Comparison of ENCODE assay signal across 12 cellular contexts in the genomic region with DNA sequence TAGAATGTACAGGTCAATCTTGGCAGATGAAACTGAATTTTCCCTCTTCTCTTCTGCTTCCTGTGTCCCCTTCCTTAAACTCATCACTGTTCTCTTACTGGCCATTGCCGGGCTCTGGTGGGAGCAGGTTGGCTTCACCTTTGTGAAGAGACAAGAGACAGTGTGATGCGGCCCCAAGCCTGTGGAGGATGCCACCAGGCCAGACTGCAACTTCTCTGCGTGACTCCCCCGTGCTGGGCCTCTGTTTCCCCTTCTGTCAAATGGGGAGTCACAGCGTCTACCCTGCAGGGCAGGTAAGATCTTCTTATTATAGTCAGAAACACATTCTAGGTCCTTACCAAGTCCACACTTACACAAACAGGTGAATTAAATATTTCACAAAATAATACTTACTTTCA. TPM values are rescaled to one million over a fixed set of nuclear protein-coding genes. Genes with fewer than 3 reads are reported as not detected.
A peak's percentile ranks its signal among the peaks of the same experiment; 100 is the strongest.
DNase-seq lines count a peak whose midpoint lies in the region; ATAC-seq, FAIRE-seq and TF ChIP-seq lines count a peak whose summit lies in the region.
"Had no signal": no experiment of that assay in that cellular context is flagged by ENCODE, and none has a peak within 500 bp of the region (broad histone marks: within the 10 kb centered on the region; RNA-seq: fewer than 3 reads in every experiment).

No MANE protein-coding gene starts in this region.

- TF ChIP-seq CTCF in WTC11 (IDR thresholded peaks at IDR 0.05) (no peak), kidney (IDR thresholded peaks at IDR 0.05; ENCODE audit: borderline replicate concordance, extremely low read depth, insufficient read depth) (no peak)

- peaks cover 53% of the 10 kb centered on the region for H3K4me1 Mint-ChIP-seq in activated naive CD4-positive, alpha-beta T cell treated with anti-CD3 and anti-CD28 coated beads for 36 hours (ENCODE audit: low read depth)
- H3K4me1 Mint-ChIP-seq in WTC11 = peaks cover 31% of the 10 kb centered on the region
- H3K4me1 Mint-ChIP-seq in stimulated activated effector memory CD8-positive, alpha-beta T cell treated with anti-CD3 and anti-CD28 coated beads, Interleukin-12 subunit alpha, Interleukin-12 subunit beta, amount 100 ng/mL, for 72 hours = peaks cover 44% of the 10 kb centered on the region

- peak overlapping the region in 1 of 2 donors; percentile 24 for H3K9ac ChIP-seq in kidney (ENCODE audit: low read length in 2 of 2)

- peaks cover 5 to 7% of the 10 kb centered on the region in 2 donors for H3K36me3 ChIP-seq in kidney (ENCODE audit: control insufficient read depth in 1 of 2, insufficient read depth in 2 of 2, low read length in 2 of 2)
- H3K36me3 ChIP-seq: uterus had no signal

- peaks cover 14% of the 10 kb centered on the region for H3K9me3 Mint-ChIP-seq in activated naive CD4-positive, alpha-beta T cell treated with anti-CD3 and anti-CD28 coated beads for 36 hours
- no peaks in the 10 kb centered on the region for H3K9me3 Mint-ChIP-seq in WTC11
- H3K9me3 Mint-ChIP-seq in stimulated activated effector memory CD8-positive, alpha-beta T cell treated with anti-CD3 and anti-CD28 coated beads, Interleukin-12 subunit alpha, Interleukin-12 subunit beta, amount 100 ng/mL, for 72 hours = no peaks in the 10 kb centered on the region

- peak overlapping the region; percentile 92 for H3K27ac Mint-ChIP-seq in activated naive CD4-positive, alpha-beta T cell treated with anti-CD3 and anti-CD28 coated beads for 36 hours
- peak overlapping the region; percentile 63 for H3K27ac Mint-ChIP-seq in WTC11
- no peak overlapping the region for H3K27ac Mint-ChIP-seq in stimulated activated effector memory CD8-positive, alpha-beta T cell treated with anti-CD3 and anti-CD28 coated beads, Interleukin-12 subunit alpha, Interleukin-12 subunit beta, amount 100 ng/mL, for 72 hours

- no peak for FAIRE-seq in kidney (lab: Jason Lieb, UNC)
- FAIRE-seq: GM12892, GM19239 had no signal

- H3K4me1 ChIP-seq in kidney (ENCODE audit: control insufficient read depth in 1 of 2, insufficient read depth in 1 of 2, low read depth in 1 of 2, low read length in 2 of 2) = peaks cover 10 to 26% of the 10 kb centered on the region in 2 donors

- POLR2A ChIA-PET in WTC11 (lab: Charles Lee) = no interaction called here

- H3K4me3 ChIP-seq in kidney (ENCODE audit: low read length in 2 of 2) = peak overlapping the region in 1 of 2 donors; percentile 30

- no peaks in the 10 kb centered on the region for H3K27me3 Mint-ChIP-seq in activated naive CD4-positive, alpha-beta T cell treated with anti-CD3 and anti-CD28 coated beads for 36 hours (ENCODE audit: low read depth)
- H3K27me3 Mint-ChIP-seq in WTC11 (ENCODE audit: low read depth) = no peaks in the 10 kb centered on the region

- DNase-seq in activated naive CD4-positive, alpha-beta T cell treated with anti-CD3 and anti-CD28 coated beads for 36 hours = no peak
- no peak for DNase-seq in activated naive CD4-positive, alpha-beta T cell (lab: John Stamatoyannopoulos, UW)
- DNase-seq in WTC11 (ENCODE audit: low spot score) (no peak), kidney (no peak), AG08395 (ENCODE audit: low spot score) (no peak), NCI-H1436 (lab: John Stamatoyannopoulos, UW) (no peak), DMS 273 (lab: John Stamatoyannopoulos, UW; ENCODE audit: unreplicated experiment) (no peak)
- no peak for DNase-seq in stimulated activated effector memory CD8-positive, alpha-beta T cell treated with anti-CD3 and anti-CD28 coated beads, Interleukin-12 subunit alpha, Interleukin-12 subunit beta, amount 100 ng/mL, for 72 hours (ENCODE audit: low spot score in 2 of 2)
- DNase-seq: activated CD8-positive, alpha-beta memory T cell treated with anti-CD3 and anti-CD28 coated beads for 24 hours; uterus had no signal

- H3K9me3 ChIP-seq in kidney (ENCODE audit: control insufficient read depth in 1 of 2, low read length in 2 of 2) = no peaks in the 10 kb centered on the region
- H3K9me3 ChIP-seq: uterus had no signal

- H3K36me3 Mint-ChIP-seq in activated naive CD4-positive, alpha-beta T cell treated with anti-CD3 and anti-CD28 coated beads for 36 hours (ENCODE audit: low read depth) = peaks cover 12% of the 10 kb centered on the region
- H3K36me3 Mint-ChIP-seq in WTC11 = peaks cover 14% of the 10 kb centered on the region
- H3K36me3 Mint-ChIP-seq in stimulated activated effector memory CD8-positive, alpha-beta T cell treated with anti-CD3 and anti-CD28 coated beads, Interleukin-12 subunit alpha, Interleukin-12 subunit beta, amount 100 ng/mL, for 72 hours = peaks cover 21% of the 10 kb centered on the region

- intact Hi-C loops in activated naive CD4-positive, alpha-beta T cell treated with anti-CD3 and anti-CD28 coated beads for 36 hours (cut with micrococcal nuclease) = loop anchor here (5.0 kb wide), 3 partner anchors 108 to 502 kb away; a partner anchor contains a TSS
- intact Hi-C loops in kidney (cut with DNase I) = no loop called here

- no peak for ATAC-seq in WTC11
- ATAC-seq in stimulated activated effector memory CD8-positive, alpha-beta T cell treated with anti-CD3 and anti-CD28 coated beads, Interleukin-12 subunit alpha, Interleukin-12 subunit beta, amount 100 ng/mL, for 72 hours = no peak

- peak overlapping the region; percentile 32 to 73 for H3K27ac ChIP-seq in kidney (ENCODE audit: low read depth in 2 of 2, low read length in 2 of 2)

- peak overlapping the region; percentile 31 for H3K4me3 Mint-ChIP-seq in activated naive CD4-positive, alpha-beta T cell treated with anti-CD3 and anti-CD28 coated beads for 36 hours
- H3K4me3 Mint-ChIP-seq in WTC11 = peak overlapping the region; percentile 56
- H3K4me3 Mint-ChIP-seq in stimulated activated effector memory CD8-positive, alpha-beta T cell treated with anti-CD3 and anti-CD28 coated beads, Interleukin-12 subunit alpha, Interleukin-12 subunit beta, amount 100 ng/mL, for 72 hours = peak overlapping the region; percentile 10

- CTCF ChIA-PET in activated naive CD4-positive, alpha-beta T cell treated with anti-CD3 and anti-CD28 coated beads for 36 hours (lab: Charles Lee) = interaction anchor here (1.4 kb wide), 1 partner anchor 110 kb away, joined by 5 read pairs; no protein-coding TSS in a partner anchor
- CTCF ChIA-PET in WTC11 (lab: Charles Lee) = interaction anchor here (2.4 to 3.3 kb wide), 2 partner anchors 54 to 110 kb away, joined by 11 to 14 read pairs; no protein-coding TSS in a partner anchor

TF ChIP-seq in WTC11, 78 proteins besides CTCF, POLR2A, EP300 and RAD21:
- TF ChIP-seq OVOL2 (CRISPR knock-in tag; IDR thresholded peaks at IDR 0.05; ENCODE audit: borderline replicate concordance) (no peak), TCF7 (CRISPR knock-in tag; IDR thresholded peaks at IDR 0.05; ENCODE audit: low read depth) (no peak)
- TF ChIP-seq, protein P1, sequence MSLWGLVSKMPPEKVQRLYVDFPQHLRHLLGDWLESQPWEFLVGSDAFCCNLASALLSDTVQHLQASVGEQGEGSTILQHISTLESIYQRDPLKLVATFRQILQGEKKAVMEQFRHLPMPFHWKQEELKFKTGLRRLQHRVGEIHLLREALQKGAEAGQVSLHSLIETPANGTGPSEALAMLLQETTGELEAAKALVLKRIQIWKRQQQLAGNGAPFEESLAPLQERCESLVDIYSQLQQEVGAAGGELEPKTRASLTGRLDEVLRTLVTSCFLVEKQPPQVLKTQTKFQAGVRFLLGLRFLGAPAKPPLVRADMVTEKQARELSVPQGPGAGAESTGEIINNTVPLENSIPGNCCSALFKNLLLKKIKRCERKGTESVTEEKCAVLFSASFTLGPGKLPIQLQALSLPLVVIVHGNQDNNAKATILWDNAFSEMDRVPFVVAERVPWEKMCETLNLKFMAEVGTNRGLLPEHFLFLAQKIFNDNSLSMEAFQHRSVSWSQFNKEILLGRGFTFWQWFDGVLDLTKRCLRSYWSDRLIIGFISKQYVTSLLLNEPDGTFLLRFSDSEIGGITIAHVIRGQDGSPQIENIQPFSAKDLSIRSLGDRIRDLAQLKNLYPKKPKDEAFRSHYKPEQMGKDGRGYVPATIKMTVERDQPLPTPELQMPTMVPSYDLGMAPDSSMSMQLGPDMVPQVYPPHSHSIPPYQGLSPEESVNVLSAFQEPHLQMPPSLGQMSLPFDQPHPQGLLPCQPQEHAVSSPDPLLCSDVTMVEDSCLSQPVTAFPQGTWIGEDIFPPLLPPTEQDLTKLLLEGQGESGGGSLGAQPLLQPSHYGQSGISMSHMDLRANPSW (CRISPR knock-in tag; conservative IDR thresholded peaks at IDR 0.05; ENCODE audit: low read depth) = no peak
- TF ChIP-seq, protein P2, sequence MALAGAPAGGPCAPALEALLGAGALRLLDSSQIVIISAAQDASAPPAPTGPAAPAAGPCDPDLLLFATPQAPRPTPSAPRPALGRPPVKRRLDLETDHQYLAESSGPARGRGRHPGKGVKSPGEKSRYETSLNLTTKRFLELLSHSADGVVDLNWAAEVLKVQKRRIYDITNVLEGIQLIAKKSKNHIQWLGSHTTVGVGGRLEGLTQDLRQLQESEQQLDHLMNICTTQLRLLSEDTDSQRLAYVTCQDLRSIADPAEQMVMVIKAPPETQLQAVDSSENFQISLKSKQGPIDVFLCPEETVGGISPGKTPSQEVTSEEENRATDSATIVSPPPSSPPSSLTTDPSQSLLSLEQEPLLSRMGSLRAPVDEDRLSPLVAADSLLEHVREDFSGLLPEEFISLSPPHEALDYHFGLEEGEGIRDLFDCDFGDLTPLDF (CRISPR knock-in tag; IDR thresholded peaks at IDR 0.05) = no peak

RNA-seq across cellular contexts. Expression of a gene that starts 1.9 kb away (rescaled TPM):
- total RNA-seq in activated naive CD4-positive, alpha-beta T cell treated with anti-CD3 and anti-CD28 coated beads for 36 hours = 10 to 100 TPM; 29.6 to 33.3 TPM
- total RNA-seq in WTC11 (2021) (67.4 to 73.5 TPM (median 69.7 TPM) in 3 replicates), kidney (31.6 TPM)
- polyA plus RNA-seq in kidney (ENCODE audit: insufficient read depth, low read depth, low replicate concordance) = 18.0 TPM

RNA-seq across cellular contexts. Expression of a gene that starts 22.8 kb away (rescaled TPM):
- total RNA-seq in activated naive CD4-positive, alpha-beta T cell treated with anti-CD3 and anti-CD28 coated beads for 36 hours = 100 to 1,000 TPM; 287 to 288 TPM
- total RNA-seq in WTC11 (2021) (315 to 364 TPM (median 321 TPM) in 3 replicates), kidney (190 TPM)
- polyA plus RNA-seq in kidney (ENCODE audit: insufficient read depth, low read depth, low replicate concordance) = 315 TPM

RNA-seq across cellular contexts. Expression of a gene that starts 23.2 kb away (rescaled TPM):
- 10 to 100 TPM; 14.5 to 18.0 TPM for total RNA-seq in activated naive CD4-positive, alpha-beta T cell treated with anti-CD3 and anti-CD28 coated beads for 36 hours
- total RNA-seq in WTC11 (2021) (29.4 to 34.1 TPM (median 29.8 TPM) in 3 replicates), kidney (12.0 TPM)
- polyA plus RNA-seq in kidney (ENCODE audit: insufficient read depth, low read depth, low replicate concordance) = 6.5 TPM

RNA-seq across cellular contexts. Expression of a gene that starts 54.7 kb away (rescaled TPM):
- 10 to 100 TPM; 15.0 to 15.4 TPM for total RNA-seq in activated naive CD4-positive, alpha-beta T cell treated with anti-CD3 and anti-CD28 coated beads for 36 hours
- total RNA-seq in WTC11 (2021) (31.0 to 34.4 TPM (median 33.7 TPM) in 3 replicates), kidney (18.4 TPM)
- 3.7 TPM for polyA plus RNA-seq in kidney (ENCODE audit: insufficient read depth, low read depth, low replicate concordance)
